1 cellular context compared by ENCODE assay signal in genomic region chr3:126472277-126473006, GRCh38.
TF ChIP-seq lines count a peak whose summit lies in the region.

No MANE protein-coding gene starts in this region.

TF ChIP-seq in HEK293, 187 proteins besides CTCF, POLR2A, EP300 and RAD21 (continued from another document and continues in another):
- TF ChIP-seq ZNF544 (tag by site-specific recombination; IDR thresholded peaks at IDR 0.05) (no peak), ZNF529 (tag by site-specific recombination; IDR thresholded peaks at IDR 0.05; ENCODE audit: insufficient replicate concordance) (no peak), ZNF37A (tag by site-specific recombination; IDR thresholded peaks at IDR 0.05) (no peak), ZNF132 (tag by site-specific recombination; IDR thresholded peaks at IDR 0.05; ENCODE audit: borderline replicate concordance) (no peak), ZNF677 (tag by site-specific recombination; IDR thresholded peaks at IDR 0.05) (no peak), ZNF510 (tag by site-specific recombination; IDR thresholded peaks at IDR 0.05; ENCODE audit: insufficient replicate concordance) (no peak), ZNF121 (tag by site-specific recombination; IDR thresholded peaks at IDR 0.05) (no peak), ZNF645 (tag by site-specific recombination; IDR thresholded peaks at IDR 0.05) (no peak), ZBTB11 (tag by site-specific recombination; conservative IDR thresholded peaks at IDR 0.05; ENCODE audit: low read depth) (peak; percentile 61), ZNF707 (tag by site-specific recombination; IDR thresholded peaks at IDR 0.05) (no peak), ZNF777 (tag by site-specific recombination; IDR thresholded peaks at IDR 0.05; ENCODE audit: borderline replicate concordance) (no peak), KLF7 (tag by site-specific recombination; IDR thresholded peaks at IDR 0.05; ENCODE audit: borderline replicate concordance) (no peak), ZNF223 (tag by site-specific recombination; IDR thresholded peaks at IDR 0.05) (no peak), REST (tag by site-specific recombination; IDR thresholded peaks at IDR 0.05) (no peak), GLI2 (tag by site-specific recombination; IDR thresholded peaks at IDR 0.05; ENCODE audit: borderline replicate concordance, low read depth) (no peak), ZNF76 (tag by site-specific recombination; IDR thresholded peaks at IDR 0.05; ENCODE audit: borderline replicate concordance, low read depth) (no peak), ZNF843 (tag by site-specific recombination; IDR thresholded peaks at IDR 0.05) (peak; percentile 26; the same call in 1 of the 2 replicates), ZNF513 (tag by site-specific recombination; IDR thresholded peaks at IDR 0.05) (no peak), HOXC10 (CRISPR knock-in tag; IDR thresholded peaks at IDR 0.05) (no peak), ZNF362 (tag by site-specific recombination; IDR thresholded peaks at IDR 0.05) (no peak), ZFP69B (tag by site-specific recombination; IDR thresholded peaks at IDR 0.05) (0 out of 2 replicates have a peak, but pooled peaks have one; percentile 16), ZNF398 (tag by site-specific recombination; IDR thresholded peaks at IDR 0.05) (no peak), ZFP41 (tag by site-specific recombination; IDR thresholded peaks at IDR 0.05; ENCODE audit: borderline replicate concordance) (no peak), ZNF426 (tag by site-specific recombination; IDR thresholded peaks at IDR 0.05) (no peak), ZNF184 (tag by site-specific recombination; IDR thresholded peaks at IDR 0.05) (no peak), ZNF248 (tag by site-specific recombination; IDR thresholded peaks at IDR 0.05) (no peak), ZNF114 (tag by site-specific recombination; IDR thresholded peaks at IDR 0.05) (no peak), ZNF596 (tag by site-specific recombination; IDR thresholded peaks at IDR 0.05) (no peak), SP3 (tag by site-specific recombination; IDR thresholded peaks at IDR 0.05) (no peak), ZNF624 (tag by site-specific recombination; IDR thresholded peaks at IDR 0.05) (no peak), ZNF354C (tag by site-specific recombination; IDR thresholded peaks at IDR 0.05; ENCODE audit: borderline replicate concordance, low read depth) (no peak), ATF2 (tag by site-specific recombination; IDR thresholded peaks at IDR 0.05; ENCODE audit: low read depth) (no peak), ZBTB48 (tag by site-specific recombination; IDR thresholded peaks at IDR 0.05) (no peak), BCL6B (tag by site-specific recombination; IDR thresholded peaks at IDR 0.05) (no peak), ZNF530 (tag by site-specific recombination; IDR thresholded peaks at IDR 0.05; ENCODE audit: low read depth) (no peak), ZNF837 (tag by site-specific recombination; IDR thresholded peaks at IDR 0.05) (no peak), PRDM1 (tag by site-specific recombination; IDR thresholded peaks at IDR 0.05) (peak; percentile 95), ZNF335 (tag by site-specific recombination; conservative IDR thresholded peaks at IDR 0.05) (peak; percentile 52), ZNF292 (tag by site-specific recombination; IDR thresholded peaks at IDR 0.05; ENCODE audit: borderline replicate concordance, low read depth) (no peak), PRDM6 (tag by site-specific recombination; IDR thresholded peaks at IDR 0.05) (no peak), ZNF830 (tag by site-specific recombination; IDR thresholded peaks at IDR 0.05; ENCODE audit: low read depth) (no peak), KLF9 (tag by site-specific recombination; IDR thresholded peaks at IDR 0.05; ENCODE audit: low read depth) (peak; percentile 79; the same call in 1 of the 2 replicates), ZNF416 (tag by site-specific recombination; IDR thresholded peaks at IDR 0.05) (no peak), OSR2 (tag by site-specific recombination; IDR thresholded peaks at IDR 0.05) (peak; percentile 61), ZNF19 (tag by site-specific recombination; IDR thresholded peaks at IDR 0.05; ENCODE audit: low read depth) (no peak), ZNF571 (tag by site-specific recombination; IDR thresholded peaks at IDR 0.05) (no peak), ZNF791 (tag by site-specific recombination; IDR thresholded peaks at IDR 0.05) (no peak)
